In the genomic region with DNA sequence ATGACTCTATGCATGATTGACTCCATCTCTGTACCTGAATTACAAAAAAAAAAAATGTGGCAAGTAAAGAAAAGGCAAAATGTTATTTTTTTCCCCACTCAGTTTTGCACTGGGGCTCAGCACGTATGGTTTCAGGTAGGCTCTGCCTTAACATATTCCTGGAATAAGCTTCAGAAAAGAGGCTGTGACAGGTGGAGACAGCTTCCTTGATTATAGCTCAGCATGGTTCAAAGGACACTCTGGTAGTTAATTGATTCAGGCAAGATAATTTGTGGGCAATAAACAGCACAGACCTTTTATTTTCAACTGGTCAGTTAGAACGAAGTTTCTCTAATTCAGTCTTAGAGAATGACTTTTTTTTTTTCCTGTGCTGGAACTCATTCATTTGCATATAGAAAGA, we compare ENCODE assay signal across 21 cellular contexts.
"Had no signal": no experiment of that assay in that cellular context is flagged by ENCODE, and none has a peak within 500 bp of the region (broad histone marks: within the 10 kb centered on the region; RNA-seq: fewer than 3 reads in every experiment).

No MANE protein-coding gene starts in this region.

- ATAC-seq: foreskin keratinocyte; gastroesophageal sphincter; heart left ventricle; left colon; left lung; left ventricle myocardium superior; lower lobe of right lung; mucosa of descending colon; naive thymus-derived CD8-positive, alpha-beta T cell had no signal

- DNase-seq: dermis blood vessel endothelial cell; dorsolateral prefrontal cortex; effector CD4-positive, alpha-beta T cell; effector memory CD4-positive, alpha-beta T cell; foreskin keratinocyte; heart left ventricle; hypothalamus; immature natural killer cell; islet precursor cell; kidney; kidney glomerular epithelial cell; left colon; left lung; left ventricle myocardium superior; lower lobe of right lung; mesenchymal stem cell; mucosa of descending colon; naive B cell; naive thymus-derived CD8-positive, alpha-beta T cell had no signal

- H3K27ac Mint-ChIP-seq: immature natural killer cell; mesothelial cell of epicardium; naive B cell; naive thymus-derived CD8-positive, alpha-beta T cell had no signal

- H3K36me3 Mint-ChIP-seq: immature natural killer cell; mesothelial cell of epicardium; naive B cell; naive thymus-derived CD8-positive, alpha-beta T cell had no signal
